In genomic region chr11:117292616-117293015, GRCh38 we compare ENCODE assay signal across 23 cellular contexts.
"Had no signal": no experiment of that assay in that cellular context is flagged by ENCODE, and none has a peak within 500 bp of the region (broad histone marks: within the 10 kb centered on the region; RNA-seq: fewer than 3 reads in every experiment).

No MANE protein-coding gene starts in this region.

- H3K4me3 Mint-ChIP-seq: immature natural killer cell; mesothelial cell of epicardium; naive B cell; natural killer cell; stimulated activated naive B cell treated with anti-CD40 and anti-IgM and Interleukin-4, amounts not matched to agents 10 μg/mL and 1 μg/mL and 100 μg/mL, for 72 hours; type B pancreatic cell had no signal

- H3K4me1 ChIP-seq: left ventricle myocardium inferior, right atrium auricular region, right lobe of liver, stomach, suprapubic skin, tibial artery, uterus had no signal

- ATAC-seq: natural killer cell; right lobe of liver; stimulated activated naive B cell treated with anti-CD40 and anti-IgM and Interleukin-4, amounts not matched to agents 10 μg/mL and 1 μg/mL and 100 μg/mL, for 72 hours; stimulated activated naive CD8-positive, alpha-beta T cell treated with anti-CD3 and anti-CD28 coated beads, Interleukin-15, Interleukin-2, amounts not matched to agents 100 U/mL and 50 U/mL, for 24 hours had no signal

- H3K27me3 Mint-ChIP-seq: naive B cell; progenitor cell of endocrine pancreas; stimulated activated naive B cell treated with anti-CD40 and anti-IgM and Interleukin-4, amounts not matched to agents 10 μg/mL and 1 μg/mL and 100 μg/mL, for 72 hours; type B pancreatic cell had no signal

- H3K36me3 ChIP-seq: ovary, uterus had no signal

- H3K4me3 ChIP-seq: left ventricle myocardium inferior, lung, ovary, right atrium auricular region, right lobe of liver, smooth muscle cell, stomach, suprapubic skin, thoracic aorta, tibial artery, uterus had no signal

- H3K9me3 Mint-ChIP-seq: immature natural killer cell; mesothelial cell of epicardium; naive B cell; natural killer cell; stimulated activated naive B cell treated with anti-CD40 and anti-IgM and Interleukin-4, amounts not matched to agents 10 μg/mL and 1 μg/mL and 100 μg/mL, for 72 hours; type B pancreatic cell had no signal

- H3K4me1 Mint-ChIP-seq: immature natural killer cell; mesothelial cell of epicardium; naive B cell; stimulated activated naive B cell treated with anti-CD40 and anti-IgM and Interleukin-4, amounts not matched to agents 10 μg/mL and 1 μg/mL and 100 μg/mL, for 72 hours had no signal

- H3K9me3 ChIP-seq: left ventricle myocardium inferior, ovary, right atrium auricular region, right lobe of liver, stomach, suprapubic skin, thoracic aorta, tibial artery, uterus had no signal

- H3K27ac ChIP-seq: left ventricle myocardium inferior, ovary, right atrium auricular region, right lobe of liver, stomach, suprapubic skin, thoracic aorta, tibial artery, uterus had no signal

- H3K27me3 ChIP-seq: ovary, right atrium auricular region, right lobe of liver, stomach, suprapubic skin, tibial artery, uterus had no signal

- DNase-seq: hypothalamus; immature natural killer cell; left ventricle myocardium inferior; mesendoderm; naive B cell; natural killer cell; ovary; right lobe of liver; stimulated activated CD4-positive, alpha-beta T cell treated with anti-CD3 and anti-CD28 coated beads, Interleukin-2, amount 100 ng/mL, for 24 hours; stimulated activated CD4-positive, alpha-beta T cell treated with anti-CD3 and anti-CD28 coated beads, Interleukin-4, amount 100 ng/mL, for 1 hour; stimulated activated naive B cell treated with anti-CD40 and anti-IgM and Interleukin-4, amounts not matched to agents 10 μg/mL and 1 μg/mL and 100 μg/mL, for 72 hours; stimulated activated naive CD8-positive, alpha-beta T cell treated with anti-CD3 and anti-CD28 coated beads, Interleukin-15, Interleukin-2, amounts not matched to agents 100 U/mL and 50 U/mL, for 24 hours; stomach; tibial artery; uterus had no signal

- H3K36me3 Mint-ChIP-seq: natural killer cell had no signal

- H3K27ac Mint-ChIP-seq: mesothelial cell of epicardium; natural killer cell; stimulated activated naive B cell treated with anti-CD40 and anti-IgM and Interleukin-4, amounts not matched to agents 10 μg/mL and 1 μg/mL and 100 μg/mL, for 72 hours; type B pancreatic cell had no signal
